8 cellular contexts compared by ENCODE assay signal in genomic region chr12:120495189-120495722, GRCh38. TPM values are rescaled to one million over a fixed set of nuclear protein-coding genes. Genes with fewer than 3 reads are reported as not detected.
DNase-seq lines count a peak whose midpoint lies in the region; ATAC-seq and TF ChIP-seq lines count a peak whose summit lies in the region.

No MANE protein-coding gene starts in this region.

- peak overlapping the region; percentile 50 for H3K4me3 ChIP-seq in iPS-11a (ENCODE audit: low read depth, low read length)

- no peaks in the 10 kb centered on the region; the same call in 1 of the 2 replicates for H3K27me3 Mint-ChIP-seq in HFFc6 (ENCODE audit: insufficient read depth)
- no peaks in the 10 kb centered on the region for H3K27me3 Mint-ChIP-seq in activated CD4-positive, alpha-beta memory T cell treated with anti-CD3 and anti-CD28 coated beads, Interleukin-2, amount 10 ng/mL, durations not matched to agents 7 days and 5 days
- no peaks in the 10 kb centered on the region for H3K27me3 Mint-ChIP-seq in stimulated activated naive CD8-positive, alpha-beta T cell treated with anti-CD3 and anti-CD28 coated beads, Interleukin-15, Interleukin-2, amounts not matched to agents 100 ng/mL and 50 ng/mL, for 24 hours

- DNase-seq in HFFc6 (no peak), NCI-H774 (lab: John Stamatoyannopoulos, UW) (no peak), EL (no peak)
- DNase-seq in activated CD4-positive, alpha-beta memory T cell treated with anti-CD3 and anti-CD28 coated beads, Interleukin-2, amount 10 ng/mL, durations not matched to agents 7 days and 5 days, result no peak

- ATAC-seq in GM21447 (IDR thresholded peaks at IDR 0.05; ENCODE audit: unreplicated experiment), result no peak

- peaks cover 36% of the 10 kb centered on the region for H3K36me3 Mint-ChIP-seq in HFFc6 (ENCODE audit: low read depth)
- H3K36me3 Mint-ChIP-seq in activated CD4-positive, alpha-beta memory T cell treated with anti-CD3 and anti-CD28 coated beads, Interleukin-2, amount 10 ng/mL, durations not matched to agents 7 days and 5 days (ENCODE audit: low read depth), result peaks cover 30% of the 10 kb centered on the region
- peaks cover 24% of the 10 kb centered on the region for H3K36me3 Mint-ChIP-seq in stimulated activated naive CD8-positive, alpha-beta T cell treated with anti-CD3 and anti-CD28 coated beads, Interleukin-15, Interleukin-2, amounts not matched to agents 100 ng/mL and 50 ng/mL, for 24 hours (ENCODE audit: low read depth)

- no peaks in the 10 kb centered on the region for H3K9me3 Mint-ChIP-seq in HFFc6
- no peaks in the 10 kb centered on the region for H3K9me3 Mint-ChIP-seq in activated CD4-positive, alpha-beta memory T cell treated with anti-CD3 and anti-CD28 coated beads, Interleukin-2, amount 10 ng/mL, durations not matched to agents 7 days and 5 days
- H3K9me3 Mint-ChIP-seq in stimulated activated naive CD8-positive, alpha-beta T cell treated with anti-CD3 and anti-CD28 coated beads, Interleukin-15, Interleukin-2, amounts not matched to agents 100 ng/mL and 50 ng/mL, for 24 hours, result no peaks in the 10 kb centered on the region

- TF ChIP-seq CTCF in C4-2B (conservative IDR thresholded peaks at IDR 0.05), result no peak
- no peak for TF ChIP-seq CTCF in HFFc6 (IDR thresholded peaks at IDR 0.05)

- H3K4me1 Mint-ChIP-seq in HFFc6 (ENCODE audit: low read depth), result peaks cover 30% of the 10 kb centered on the region
- H3K4me1 Mint-ChIP-seq in activated CD4-positive, alpha-beta memory T cell treated with anti-CD3 and anti-CD28 coated beads, Interleukin-2, amount 10 ng/mL, durations not matched to agents 7 days and 5 days, result peaks cover 32% of the 10 kb centered on the region
- H3K4me1 Mint-ChIP-seq in stimulated activated naive CD8-positive, alpha-beta T cell treated with anti-CD3 and anti-CD28 coated beads, Interleukin-15, Interleukin-2, amounts not matched to agents 100 ng/mL and 50 ng/mL, for 24 hours (ENCODE audit: low read depth), result peaks cover 29% of the 10 kb centered on the region

- H3K27ac ChIP-seq in C4-2B, result peak overlapping the region; percentile 90

- peak overlapping the region; percentile 89 for H3K4me3 Mint-ChIP-seq in HFFc6
- H3K4me3 Mint-ChIP-seq in activated CD4-positive, alpha-beta memory T cell treated with anti-CD3 and anti-CD28 coated beads, Interleukin-2, amount 10 ng/mL, durations not matched to agents 7 days and 5 days, result peak overlapping the region; percentile 88
- H3K4me3 Mint-ChIP-seq in stimulated activated naive CD8-positive, alpha-beta T cell treated with anti-CD3 and anti-CD28 coated beads, Interleukin-15, Interleukin-2, amounts not matched to agents 100 ng/mL and 50 ng/mL, for 24 hours, result peak overlapping the region; percentile 97

- CTCF ChIA-PET in activated CD4-positive, alpha-beta memory T cell treated with anti-CD3 and anti-CD28 coated beads, Interleukin-2, amount 10 ng/mL, durations not matched to agents 7 days and 5 days (lab: Charles Lee), result interaction anchor here (0.6 to 1.9 kb wide), 4 partner anchors 8 to 86 kb away, joined by 3 to 8 read pairs (median 4); partner anchors contain the start of genes POP5 and SRSF9

- peak overlapping the region; percentile 72 for H3K27ac Mint-ChIP-seq in HFFc6
- no peak overlapping the region for H3K27ac Mint-ChIP-seq in activated CD4-positive, alpha-beta memory T cell treated with anti-CD3 and anti-CD28 coated beads, Interleukin-2, amount 10 ng/mL, durations not matched to agents 7 days and 5 days
- peak overlapping the region; percentile 89 for H3K27ac Mint-ChIP-seq in stimulated activated naive CD8-positive, alpha-beta T cell treated with anti-CD3 and anti-CD28 coated beads, Interleukin-15, Interleukin-2, amounts not matched to agents 100 ng/mL and 50 ng/mL, for 24 hours

- POLR2A ChIA-PET in activated CD4-positive, alpha-beta memory T cell treated with anti-CD3 and anti-CD28 coated beads, Interleukin-2, amount 10 ng/mL, durations not matched to agents 7 days and 5 days (lab: Charles Lee), result interaction anchor here (0.6 to 3.7 kb wide), 16 partner anchors 10 to 596 kb away, joined by 3 to 27 read pairs (median 6); partner anchors contain the start of genes COQ5, RNU4-1, SIRT4 and SRSF9

RNA-seq across cellular contexts. Expression of gene DYNLL1, which starts 0.7 kb away (rescaled TPM):
- 100 to 1,000 TPM; 530 to 650 (median 609) TPM for total RNA-seq in HFFc6 (2021; fragmentation: NEBNext Ultra II Directional; extraction: Animal tissue kit (Norgen Biotek cat#: 25700))
- total RNA-seq in activated CD4-positive, alpha-beta memory T cell treated with anti-CD3 and anti-CD28 coated beads, Interleukin-2, amount 10 ng/mL, durations not matched to agents 7 days and 5 days, result 100 to 1,000 TPM; 209 to 216 TPM

RNA-seq across cellular contexts. Expression of gene SRSF9, which starts 25.7 kb away (rescaled TPM):
- 100 to 1,000 TPM; 232 to 247 (median 238) TPM for total RNA-seq in HFFc6 (2021; fragmentation: NEBNext Ultra II Directional; extraction: Animal tissue kit (Norgen Biotek cat#: 25700))
- total RNA-seq in activated CD4-positive, alpha-beta memory T cell treated with anti-CD3 and anti-CD28 coated beads, Interleukin-2, amount 10 ng/mL, durations not matched to agents 7 days and 5 days, result 100 to 1,000 TPM; 175 to 180 TPM

RNA-seq across cellular contexts. Expression of gene COQ5, which starts 33.7 kb away (rescaled TPM):
- total RNA-seq in HFFc6 (2021; fragmentation: NEBNext Ultra II Directional; extraction: Animal tissue kit (Norgen Biotek cat#: 25700)), result 10 to 100 TPM; 26.0 to 30.7 (median 27.4) TPM
- 10 to 100 TPM; 30.3 to 30.8 TPM for total RNA-seq in activated CD4-positive, alpha-beta memory T cell treated with anti-CD3 and anti-CD28 coated beads, Interleukin-2, amount 10 ng/mL, durations not matched to agents 7 days and 5 days

RNA-seq across cellular contexts. Expression of gene RNF10, which starts 38.9 kb away (rescaled TPM):
- total RNA-seq in HFFc6 (2021; fragmentation: NEBNext Ultra II Directional; extraction: Animal tissue kit (Norgen Biotek cat#: 25700)), result 100 to 1,000 TPM; 145 to 203 (median 158) TPM
- total RNA-seq in activated CD4-positive, alpha-beta memory T cell treated with anti-CD3 and anti-CD28 coated beads, Interleukin-2, amount 10 ng/mL, durations not matched to agents 7 days and 5 days, result 100 to 1,000 TPM; 225 to 229 TPM

RNA-seq across cellular contexts. Expression of gene GATC, which starts 49.0 kb away (rescaled TPM):
- total RNA-seq in HFFc6 (2021; fragmentation: NEBNext Ultra II Directional; extraction: Animal tissue kit (Norgen Biotek cat#: 25700)), result 10 to 100 TPM; 16.3 to 30.9 (median 24.0) TPM
- 10 to 100 TPM; 28.6 to 29.5 TPM for total RNA-seq in activated CD4-positive, alpha-beta memory T cell treated with anti-CD3 and anti-CD28 coated beads, Interleukin-2, amount 10 ng/mL, durations not matched to agents 7 days and 5 days
